In the genomic region with DNA sequence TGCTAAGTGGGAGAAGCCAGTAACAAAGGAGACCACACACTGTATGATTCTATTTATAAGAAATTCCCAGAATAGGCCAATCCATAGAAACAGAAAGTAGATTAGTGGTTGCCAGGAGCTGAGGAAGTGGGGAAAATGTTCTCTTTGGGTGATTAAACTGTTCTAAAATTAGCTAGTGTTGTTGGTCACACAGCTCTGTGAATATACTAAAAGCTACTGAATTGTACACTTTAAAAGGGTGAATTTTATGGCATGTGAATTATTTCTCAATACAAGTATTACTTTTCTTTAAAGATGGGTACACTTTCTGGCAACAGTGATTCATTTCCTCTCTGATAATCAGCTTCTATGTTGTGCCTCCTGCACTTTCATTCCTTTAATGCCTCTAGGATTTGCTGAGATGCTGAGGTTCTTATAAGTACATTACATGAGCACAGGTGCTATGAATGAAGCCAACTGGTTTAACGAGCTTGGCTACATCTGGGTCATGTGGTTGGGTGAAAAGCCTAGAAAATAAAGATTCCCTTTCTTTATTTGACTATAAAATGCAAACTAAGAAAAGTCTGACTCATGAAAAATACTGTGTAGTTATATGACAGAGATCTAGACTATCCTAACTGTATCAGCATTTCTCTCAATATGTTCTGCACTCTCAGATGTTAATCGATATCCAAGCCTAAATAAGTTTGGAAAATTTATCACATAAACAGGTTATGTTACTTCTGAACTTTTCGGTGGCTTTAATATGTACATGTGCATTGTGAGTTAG, we compare ENCODE assay signal across 9 cellular contexts.
DNase-seq lines count a peak whose midpoint lies in the region; ATAC-seq, FAIRE-seq and TF ChIP-seq lines count a peak whose summit lies in the region.
"Had no signal": no experiment of that assay in that cellular context is flagged by ENCODE, and none has a peak within 500 bp of the region (broad histone marks: within the 10 kb centered on the region; RNA-seq: fewer than 3 reads in every experiment).

No MANE protein-coding gene starts in this region.

- H3K4me1 ChIP-seq in Karpas-422 (ENCODE audit: low read length) (peaks cover 18% of the 10 kb centered on the region), K562 (replicated peaks in 1 of 2; ENCODE audit: control insufficient read depth in 2 of 2, insufficient read depth in 2 of 2, low read length in 2 of 2) (no peaks in the 10 kb centered on the region)

- DNase-seq in Karpas-422 (no peak), K562 (ENCODE audit: extremely low read depth in 1 of 4, low spot score in 3 of 4) (no peak), GM10248 (ENCODE audit: extremely low spot score) (no peak), islet precursor cell (no peak), AG08395 (ENCODE audit: low spot score) (no peak)
- DNase-seq in stimulated activated effector memory CD8-positive, alpha-beta T cell treated with anti-CD3 and anti-CD28 coated beads, Interleukin-12 subunit alpha, Interleukin-12 subunit beta, amount 100 ng/mL, for 72 hours (ENCODE audit: low spot score in 2 of 2) = no peak
- DNase-seq: activated CD8-positive, alpha-beta memory T cell treated with anti-CD3 and anti-CD28 coated beads for 24 hours had no signal

- TF ChIP-seq RAD21 in K562 (CRISPR knock-in tag; conservative IDR thresholded peaks at IDR 0.05 in 1 of 2, IDR thresholded peaks at IDR 0.05 in 1 of 2) = no peak

- H3K4me3 ChIP-seq in Karpas-422 (ENCODE audit: low read length) (no peak overlapping the region), K562 (no peak overlapping the region)

- no peaks in the 10 kb centered on the region for H3K9me1 ChIP-seq in K562 (ENCODE audit: control insufficient read depth, insufficient read depth, low read length)

- CTCF ChIA-PET in K562 (lab: Yijun Ruan, JAX; ENCODE audit: low intra/inter-chr PET ratio) = no interaction called here
- CTCF ChIA-PET in GM10248 (lab: Yijun Ruan, JAX) = interaction anchor here (1.1 kb wide), 1 partner anchor 8 kb away, joined by 5 read pairs; no protein-coding TSS in a partner anchor

- H2AFZ ChIP-seq in Karpas-422 (ENCODE audit: low read length) (no peak overlapping the region), K562 (ENCODE audit: low read depth, low read length) (no peak overlapping the region)

- H3K9me3 Mint-ChIP-seq in stimulated activated effector memory CD8-positive, alpha-beta T cell treated with anti-CD3 and anti-CD28 coated beads, Interleukin-12 subunit alpha, Interleukin-12 subunit beta, amount 100 ng/mL, for 72 hours = no peaks in the 10 kb centered on the region

- H3K36me3 Mint-ChIP-seq in stimulated activated effector memory CD8-positive, alpha-beta T cell treated with anti-CD3 and anti-CD28 coated beads, Interleukin-12 subunit alpha, Interleukin-12 subunit beta, amount 100 ng/mL, for 72 hours = no peaks in the 10 kb centered on the region

- BruUV-seq in K562 (replicated peaks; lab: Mats Ljungman, UMichigan) = no TSS peak

- H3K9ac ChIP-seq in Karpas-422 (ENCODE audit: low read length) (no peak overlapping the region), K562 (ENCODE audit: insufficient read depth in 1 of 2, low read depth in 2 of 2, low read length in 2 of 2) (no peak overlapping the region)

- ATAC-seq in K562 = no peak
- peak; percentile 64 for ATAC-seq in stimulated activated effector memory CD8-positive, alpha-beta T cell treated with anti-CD3 and anti-CD28 coated beads, Interleukin-12 subunit alpha, Interleukin-12 subunit beta, amount 100 ng/mL, for 72 hours
- ATAC-seq in HG03139 (IDR thresholded peaks at IDR 0.05; ENCODE audit: unreplicated experiment) = no peak

- TF ChIP-seq CTCF in K562 (IDR thresholded peaks at IDR 0.05 in 2 of 3, conservative IDR thresholded peaks at IDR 0.05 in 1 of 3; ENCODE audit: insufficient read depth in 2 of 3, low read depth in 1 of 3, low read length in 3 of 3) (no peak), GM10248 (IDR thresholded peaks at IDR 0.05; ENCODE audit: control extremely low read depth, extremely low read depth, low read depth, missing control alignments) (no peak)

- H3K27ac ChIP-seq in Karpas-422 (ENCODE audit: low read length) (no peak overlapping the region), K562 (ENCODE audit: extremely low read depth, low read depth, low read length) (no peak overlapping the region)

- FAIRE-seq in K562 (lab: Jason Lieb, UNC) = no peak
- FAIRE-seq in islet of Langerhans (lab: Jason Lieb, UNC) = peak; percentile 99

- H3K27ac Mint-ChIP-seq in stimulated activated effector memory CD8-positive, alpha-beta T cell treated with anti-CD3 and anti-CD28 coated beads, Interleukin-12 subunit alpha, Interleukin-12 subunit beta, amount 100 ng/mL, for 72 hours = no peak overlapping the region

- no peak for TF ChIP-seq EP300 in K562 (IDR thresholded peaks at IDR 0.05; ENCODE audit: low read length)

- no peak overlapping the region for H3K4me3 Mint-ChIP-seq in stimulated activated effector memory CD8-positive, alpha-beta T cell treated with anti-CD3 and anti-CD28 coated beads, Interleukin-12 subunit alpha, Interleukin-12 subunit beta, amount 100 ng/mL, for 72 hours

- H4K20me1 ChIP-seq in Karpas-422 (ENCODE audit: insufficient read depth, low read depth, low read length) (no peaks in the 10 kb centered on the region), K562 (replicated peaks; ENCODE audit: control insufficient read depth, insufficient read depth, low read length) (no peaks in the 10 kb centered on the region)

- H3K9me3 ChIP-seq in Karpas-422 (ENCODE audit: low read length) (no peaks in the 10 kb centered on the region), K562 (replicated peaks; ENCODE audit: control insufficient read depth, insufficient read depth, low read depth, low read length) (no peaks in the 10 kb centered on the region)

- H3K4me2 ChIP-seq in Karpas-422 (ENCODE audit: low read depth, low read length, poor library complexity, severe bottlenecking) = peak overlapping the region; percentile 3
- no peak overlapping the region for H3K4me2 ChIP-seq in K562 (ENCODE audit: insufficient read depth, low read length)

- H3K27me3 ChIP-seq in Karpas-422 (ENCODE audit: low read length) (no peaks in the 10 kb centered on the region), K562 (ENCODE audit: control insufficient read depth in 2 of 2, insufficient read depth in 2 of 2, low read length in 2 of 2) (no peaks in the 10 kb centered on the region)

- peaks cover 6% of the 10 kb centered on the region for H3K4me1 Mint-ChIP-seq in stimulated activated effector memory CD8-positive, alpha-beta T cell treated with anti-CD3 and anti-CD28 coated beads, Interleukin-12 subunit alpha, Interleukin-12 subunit beta, amount 100 ng/mL, for 72 hours

- no peaks in the 10 kb centered on the region for H3K9me2 ChIP-seq in Karpas-422 (replicated peaks; ENCODE audit: insufficient read depth, low read length)

- in situ Hi-C loops in K562 (cut with MboI) = no loop called here

- H3K36me3 ChIP-seq in Karpas-422 (ENCODE audit: insufficient read depth, low read length) (no peaks in the 10 kb centered on the region), K562 (ENCODE audit: control insufficient read depth, insufficient read depth, low read length) (peaks cover 4% of the 10 kb centered on the region; the same call in 1 of the 3 replicates)

- H3K79me2 ChIP-seq in Karpas-422 (ENCODE audit: low read length) (no peaks in the 10 kb centered on the region), K562 (ENCODE audit: control insufficient read depth, insufficient read depth, low read length) (no peaks in the 10 kb centered on the region)

- intact Hi-C loops in K562 (cut with micrococcal nuclease) = no loop called here

- no peak for TF ChIP-seq POLR2A in K562 (conservative IDR thresholded peaks at IDR 0.05)

- WGBS in K562 (ENCODE audit: insufficient coverage, low coverage, missing lambda C conversion rate) = 51% methylated on average over 3 of the region's 3 CpGs

- POLR2A ChIA-PET in K562 (lab: Yijun Ruan, JAX) (interaction anchor here (0.9 to 1.0 kb wide), 2 partner anchors 8 to 22 kb away, joined by 3 read pairs; no protein-coding TSS in a partner anchor), GM10248 (lab: Yijun Ruan, JAX) (no interaction called here)

TF ChIP-seq in K562, 482 proteins besides CTCF, POLR2A, EP300 and RAD21 (continues in another document):
- TF ChIP-seq ZNF316 (IDR thresholded peaks at IDR 0.05) = 0 out of 2 replicates have a peak, but pooled peaks have one; percentile 14
- TF ChIP-seq NCOR1 (IDR thresholded peaks at IDR 0.05) = no peak
